ENCODE assay signal across 8 cellular contexts in genomic region chr14:72894623-72895378, GRCh38. TPM values are rescaled to one million over a fixed set of nuclear protein-coding genes. Genes with fewer than 3 reads are reported as not detected.
A peak's percentile ranks its signal among the peaks of the same experiment; 100 is the strongest.
DNase-seq lines count a peak whose midpoint lies in the region; ATAC-seq and TF ChIP-seq lines count a peak whose summit lies in the region.

No MANE protein-coding gene starts in this region.

- H3K4me2 ChIP-seq in osteoblast (ENCODE audit: insufficient read depth, low read length): peak overlapping the region; percentile 92

- peak overlapping the region; percentile 91 for H2AFZ ChIP-seq in osteoblast (ENCODE audit: low read length)

- peaks cover 13% of the 10 kb centered on the region for H3K27me3 ChIP-seq in osteoblast (ENCODE audit: insufficient read depth, low read length)

- DNase-seq in Right ventricle myocardium inferior (ENCODE audit: missing footprints) (no peak), cardiac septum (ENCODE audit: low spot score) (no peak), foreskin fibroblast (peak in 1 of 2 donors; percentile 62), osteoblast (ENCODE audit: insufficient read length, low spot score, missing footprints) (no peak)
- DNase-seq in activated CD4-positive, alpha-beta T cell treated with anti-CD3 and anti-CD28 coated beads, Interleukin-2, amount 10 ng/mL, durations not matched to agents 7 days and 5 days: no peak

- POLR2A ChIA-PET in activated CD4-positive, alpha-beta T cell treated with anti-CD3 and anti-CD28 coated beads, Interleukin-2, amount 10 ng/mL, durations not matched to agents 7 days and 5 days (lab: Charles Lee): no interaction called here

- H3K36me3 Mint-ChIP-seq in activated CD4-positive, alpha-beta T cell treated with anti-CD3 and anti-CD28 coated beads, Interleukin-2, amount 10 ng/mL, durations not matched to agents 7 days and 5 days (ENCODE audit: low read depth): no peaks in the 10 kb centered on the region

- no peaks in the 10 kb centered on the region for H4K20me1 ChIP-seq in osteoblast (ENCODE audit: insufficient read depth, low read length)

- peaks cover 18% of the 10 kb centered on the region for H3K4me1 ChIP-seq in osteoblast (ENCODE audit: insufficient read depth, low read length)

- H3K4me3 ChIP-seq in foreskin fibroblast (ENCODE audit: low read depth in 1 of 2, low read length in 2 of 2): peak overlapping the region; percentile 72 to 85
- H3K4me3 ChIP-seq in osteoblast (ENCODE audit: insufficient read depth, low read length): peak overlapping the region; percentile 88

- no peaks in the 10 kb centered on the region for H3K36me3 ChIP-seq in osteoblast (ENCODE audit: insufficient read depth, low read length)

- peaks cover 64% of the 10 kb centered on the region for H3K27me3 Mint-ChIP-seq in activated CD4-positive, alpha-beta T cell treated with anti-CD3 and anti-CD28 coated beads, Interleukin-2, amount 10 ng/mL, durations not matched to agents 7 days and 5 days

- peak overlapping the region; percentile 92 for H3K4me3 Mint-ChIP-seq in activated CD4-positive, alpha-beta T cell treated with anti-CD3 and anti-CD28 coated beads, Interleukin-2, amount 10 ng/mL, durations not matched to agents 7 days and 5 days

- no peaks in the 10 kb centered on the region for H3K9me3 Mint-ChIP-seq in activated CD4-positive, alpha-beta T cell treated with anti-CD3 and anti-CD28 coated beads, Interleukin-2, amount 10 ng/mL, durations not matched to agents 7 days and 5 days

- peaks cover 26% of the 10 kb centered on the region for H3K4me1 Mint-ChIP-seq in activated CD4-positive, alpha-beta T cell treated with anti-CD3 and anti-CD28 coated beads, Interleukin-2, amount 10 ng/mL, durations not matched to agents 7 days and 5 days

- TF ChIP-seq CTCF in foreskin fibroblast (IDR thresholded peaks at IDR 0.05; ENCODE audit: low read depth, low read length): no peak
- TF ChIP-seq CTCF in osteoblast (IDR thresholded peaks at IDR 0.05; ENCODE audit: extremely low read depth, low read depth, low read length): no peak

- no peak overlapping the region for H3K27ac ChIP-seq in osteoblast (ENCODE audit: low read depth, low read length)

- CTCF ChIA-PET in activated CD4-positive, alpha-beta T cell treated with anti-CD3 and anti-CD28 coated beads, Interleukin-2, amount 10 ng/mL, durations not matched to agents 7 days and 5 days (lab: Charles Lee): interaction anchor here (1.3 to 2.5 kb wide), 4 partner anchors 10 to 380 kb away, joined by 4 to 14 read pairs (median 8); no protein-coding TSS in a partner anchor

- peak; percentile 56 for ATAC-seq in Right ventricle myocardium inferior
- no peak for ATAC-seq in HG02623 (IDR thresholded peaks at IDR 0.05; ENCODE audit: unreplicated experiment)
- no peak for ATAC-seq in GM19455 (IDR thresholded peaks at IDR 0.05; ENCODE audit: unreplicated experiment)
- ATAC-seq in GM21619 (IDR thresholded peaks at IDR 0.05; ENCODE audit: unreplicated experiment): no peak

- no peaks in the 10 kb centered on the region for H3K9me3 ChIP-seq in osteoblast (ENCODE audit: low read depth, low read length)

- H3K27ac Mint-ChIP-seq in activated CD4-positive, alpha-beta T cell treated with anti-CD3 and anti-CD28 coated beads, Interleukin-2, amount 10 ng/mL, durations not matched to agents 7 days and 5 days: no peak overlapping the region

- peaks cover 15% of the 10 kb centered on the region for H3K79me2 ChIP-seq in osteoblast (ENCODE audit: insufficient read depth, low read length)

- intact Hi-C loops in Right ventricle myocardium inferior (cut with DNase I) (loop anchor here (1.0 to 5.0 kb wide), 3 partner anchors 82 to 278 kb away; no protein-coding TSS in a partner anchor), cardiac septum (cut with DNase I) (loop anchor here (1.0 to 2.0 kb wide), 2 partner anchors 66 to 180 kb away; no protein-coding TSS in a partner anchor)

RNA-seq across cellular contexts. Expression of gene DPF3, which starts 0.9 kb away (rescaled TPM):
- total RNA-seq in Right ventricle myocardium inferior (27.3 TPM), cardiac septum (36.5 TPM), osteoblast (0.59 and 1.8 TPM in 2 replicates)
- 1 to 10 TPM; 6.6 to 7.4 TPM for total RNA-seq in activated CD4-positive, alpha-beta T cell treated with anti-CD3 and anti-CD28 coated beads, Interleukin-2, amount 10 ng/mL, durations not matched to agents 7 days and 5 days

RNA-seq across cellular contexts. Expression of gene DCAF4, which starts 31.5 kb away (rescaled TPM):
- total RNA-seq in Right ventricle myocardium inferior (7.9 TPM), cardiac septum (7.9 TPM), osteoblast (18.3 and 21.0 TPM in 2 replicates)
- 10 to 100 TPM; 15.9 to 21.3 TPM for total RNA-seq in activated CD4-positive, alpha-beta T cell treated with anti-CD3 and anti-CD28 coated beads, Interleukin-2, amount 10 ng/mL, durations not matched to agents 7 days and 5 days
